35 cellular contexts compared by ENCODE assay signal in the genomic region with DNA sequence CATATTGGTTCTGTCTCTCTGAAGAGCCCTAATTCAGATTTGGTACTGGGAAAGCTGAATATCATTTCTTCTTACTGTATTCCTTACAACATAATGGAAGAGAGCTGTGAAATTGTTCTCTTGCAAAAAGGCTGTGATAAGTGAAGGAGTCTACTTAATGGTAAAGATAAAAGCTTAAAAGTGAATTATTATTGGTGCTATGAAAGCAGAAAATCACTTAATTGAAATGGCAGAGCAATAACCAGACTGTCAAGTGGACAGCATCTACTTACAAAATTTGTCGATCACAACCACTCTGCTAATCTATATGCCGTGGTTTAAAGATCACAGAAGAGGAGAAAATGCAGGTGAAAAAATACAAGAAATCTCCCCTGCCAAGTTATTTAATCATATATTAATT.
"Had no signal": no experiment of that assay in that cellular context is flagged by ENCODE, and none has a peak within 500 bp of the region (broad histone marks: within the 10 kb centered on the region; RNA-seq: fewer than 3 reads in every experiment).

No MANE protein-coding gene starts in this region.

- H3K4me2 ChIP-seq: KMS-11 had no signal

- H3K4me3 ChIP-seq: MG63 had no signal

- H3K36me3 ChIP-seq: MG63 had no signal

- H3K27me3 ChIP-seq: MG63 had no signal

- H3K9me3 ChIP-seq: MG63 had no signal

- H3K9ac ChIP-seq: KMS-11 had no signal

- DNase-seq: Karpas-422, Kasumi-1, MG63, MM.1S, MV-4-11, NCI-H1048, NCI-H1092, NCI-H1092 treated with DMSO at 0.1 percent for 48 hours, NCI-H1105, NCI-H1105 treated with DMSO at 0.1 percent for 48 hours, NCI-H1417, NCI-H1417 treated with DMSO at 0.1 percent for 48 hours, NCI-H1436, NCI-H1436 treated with DMSO at 0.1 percent for 48 hours, NCI-H146, NCI-H1694, NCI-H1694 treated with DMSO at 0.1 percent for 48 hours, NCI-H187, NCI-H187 treated with DMSO at 0.1 percent for 48 hours, NCI-H1930, NCI-H2029, NCI-H2029 treated with DMSO at 0.1 percent for 48 hours, NCI-H2081, NCI-H2081 treated with DMSO at 0.1 percent for 48 hours, NCI-H2107, NCI-H2171, NCI-H2171 treated with DMSO at 0.1 percent for 48 hours, NCI-H2227 treated with DMSO at 0.1 percent for 48 hours, NCI-H226, NCI-H345, NCI-H446, NCI-H446 treated with DMSO at 0.1 percent for 48 hours, NCI-H510A, NCI-H510A treated with DMSO at 0.1 percent for 48 hours had no signal

- H3K27ac ChIP-seq: KMS-11 had no signal
